ENCODE assay signal across 8 cellular contexts in the genomic region with DNA sequence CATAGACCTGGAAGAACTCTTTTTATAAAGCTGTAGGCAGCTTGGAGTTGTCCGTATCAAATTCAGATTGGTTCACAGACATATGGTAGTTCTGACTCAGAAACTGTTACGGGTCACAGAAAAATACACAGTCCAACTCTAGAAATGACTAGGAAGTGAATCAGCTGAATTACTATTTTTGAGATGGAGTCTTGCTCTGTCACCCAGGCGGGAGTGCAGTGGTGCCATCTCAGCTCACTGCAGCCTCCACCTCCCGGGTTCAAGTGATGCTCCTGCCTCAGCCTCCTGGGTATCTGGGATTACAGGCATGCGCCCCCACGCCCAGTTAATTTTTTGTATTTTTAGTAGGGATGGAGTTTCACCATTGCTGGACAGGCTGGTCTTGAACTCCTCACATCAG. TPM values are rescaled to one million over a fixed set of nuclear protein-coding genes. Genes with fewer than 3 reads are reported as not detected.
A peak's percentile ranks its signal among the peaks of the same experiment; 100 is the strongest.
DNase-seq lines count a peak whose midpoint lies in the region; ATAC-seq and TF ChIP-seq lines count a peak whose summit lies in the region.
"Not testable (repeated sequence)": the region's sequence is repeated elsewhere in the genome, so short reads cannot be mapped to it uniquely, and the experiment has no call there.

No MANE protein-coding gene starts in this region.

- in situ Hi-C loops in brain microvascular endothelial cell (cut with HindIII; ENCODE audit: low pct_ligation_motif_present, low sequenced_read_pairs): not testable (repeated sequence)

- not testable (repeated sequence) for H3K4me3 ChIP-seq in brain microvascular endothelial cell (ENCODE audit: low read depth, low read length)

- not testable (repeated sequence) for TF ChIP-seq CTCF in brain microvascular endothelial cell (IDR thresholded peaks at IDR 0.05; ENCODE audit: low read depth, low read length, missing control alignments)

- DNase-seq in AG20443 (ENCODE audit: low spot score) (peak; percentile 69), HPDE6-E6E7 (ENCODE audit: extremely low spot score) (peak; percentile 22), brain microvascular endothelial cell (peak; percentile 62)
- DNase-seq in activated CD4-positive, alpha-beta T cell treated with anti-CD3 and anti-CD28 coated beads, Interleukin-2, amount 10 ng/mL, durations not matched to agents 24 days and 14 days; natural killer cell treated with Interleukin-12 subunit alpha and Interleukin-12 subunit beta and Interleukin-15 and Interleukin-18, amount 100 ng/mL, for 72 hours (ENCODE audit: low spot score): not testable (repeated sequence)

- ATAC-seq in GM18508 (IDR thresholded peaks at IDR 0.05; ENCODE audit: insufficient read depth, unreplicated experiment) (peak; percentile 62), GM21390 (IDR thresholded peaks at IDR 0.05; ENCODE audit: unreplicated experiment) (peak; percentile 71), HG02938 (IDR thresholded peaks at IDR 0.05; ENCODE audit: unreplicated experiment) (peak; percentile 79)
- peak; percentile 70 to 92 for ATAC-seq in natural killer cell treated with Interleukin-12 subunit alpha and Interleukin-12 subunit beta and Interleukin-15 and Interleukin-18, amount 100 ng/mL, for 72 hours

- not testable (repeated sequence) for H3K27me3 ChIP-seq in brain microvascular endothelial cell (replicated peaks)

- H3K27me3 Mint-ChIP-seq in activated CD4-positive, alpha-beta T cell treated with anti-CD3 and anti-CD28 coated beads, Interleukin-2, amount 10 ng/mL, durations not matched to agents 24 days and 14 days; natural killer cell treated with Interleukin-12 subunit alpha and Interleukin-12 subunit beta and Interleukin-15 and Interleukin-18, amount 100 ng/mL, for 72 hours: not testable (repeated sequence)

- peak overlapping the region; percentile 79 for H3K27ac Mint-ChIP-seq in activated CD4-positive, alpha-beta T cell treated with anti-CD3 and anti-CD28 coated beads, Interleukin-2, amount 10 ng/mL, durations not matched to agents 24 days and 14 days
- peak overlapping the region; percentile 35 to 51 for H3K27ac Mint-ChIP-seq in natural killer cell treated with Interleukin-12 subunit alpha and Interleukin-12 subunit beta and Interleukin-15 and Interleukin-18, amount 100 ng/mL, for 72 hours

- not testable (repeated sequence) for H3K4me3 Mint-ChIP-seq in activated CD4-positive, alpha-beta T cell treated with anti-CD3 and anti-CD28 coated beads, Interleukin-2, amount 10 ng/mL, durations not matched to agents 24 days and 14 days
- peak overlapping the region; percentile 57 for H3K4me3 Mint-ChIP-seq in natural killer cell treated with Interleukin-12 subunit alpha and Interleukin-12 subunit beta and Interleukin-15 and Interleukin-18, amount 100 ng/mL, for 72 hours

- H3K27ac ChIP-seq in brain microvascular endothelial cell: peak overlapping the region; percentile 73

- H3K9me3 Mint-ChIP-seq in activated CD4-positive, alpha-beta T cell treated with anti-CD3 and anti-CD28 coated beads, Interleukin-2, amount 10 ng/mL, durations not matched to agents 24 days and 14 days: peaks cover 26% of the 10 kb centered on the region
- H3K9me3 Mint-ChIP-seq in natural killer cell treated with Interleukin-12 subunit alpha and Interleukin-12 subunit beta and Interleukin-15 and Interleukin-18, amount 100 ng/mL, for 72 hours: peaks cover 13% of the 10 kb centered on the region

- H3K4me1 Mint-ChIP-seq in activated CD4-positive, alpha-beta T cell treated with anti-CD3 and anti-CD28 coated beads, Interleukin-2, amount 10 ng/mL, durations not matched to agents 24 days and 14 days: peaks cover 14% of the 10 kb centered on the region
- H3K4me1 Mint-ChIP-seq in natural killer cell treated with Interleukin-12 subunit alpha and Interleukin-12 subunit beta and Interleukin-15 and Interleukin-18, amount 100 ng/mL, for 72 hours (ENCODE audit: low read depth in 2 of 2): not testable (repeated sequence)

- intact Hi-C loops in activated CD4-positive, alpha-beta T cell treated with anti-CD3 and anti-CD28 coated beads, Interleukin-2, amount 10 ng/mL, durations not matched to agents 24 days and 14 days (cut with micrococcal nuclease): loop anchor here (1.0 to 5.0 kb wide), 3 partner anchors 10 to 59 kb away; partner anchors contain the start of gene CREBL2

- H3K36me3 ChIP-seq in brain microvascular endothelial cell (replicated peaks): not testable (repeated sequence)

- H3K36me3 Mint-ChIP-seq in activated CD4-positive, alpha-beta T cell treated with anti-CD3 and anti-CD28 coated beads, Interleukin-2, amount 10 ng/mL, durations not matched to agents 24 days and 14 days (ENCODE audit: low read depth): peaks cover 67% of the 10 kb centered on the region
- H3K36me3 Mint-ChIP-seq in natural killer cell treated with Interleukin-12 subunit alpha and Interleukin-12 subunit beta and Interleukin-15 and Interleukin-18, amount 100 ng/mL, for 72 hours: peaks cover 32% of the 10 kb centered on the region

RNA-seq across cellular contexts. Expression of gene CREBL2, which starts 34.3 kb away (rescaled TPM):
- 17.3 TPM in 2 replicates for total RNA-seq in activated CD4-positive, alpha-beta T cell treated with anti-CD3 and anti-CD28 coated beads, Interleukin-2, amount 10 ng/mL, durations not matched to agents 24 days and 14 days
- total RNA-seq in natural killer cell treated with Interleukin-12 subunit alpha and Interleukin-12 subunit beta and Interleukin-15 and Interleukin-18, amount 100 ng/mL, for 72 hours: 10 to 100 TPM; 15.5 to 15.9 TPM

RNA-seq across cellular contexts. Expression of gene GPR19, which starts 50.0 kb away (rescaled TPM):
- 9.4 and 12.1 TPM in 2 replicates for total RNA-seq in activated CD4-positive, alpha-beta T cell treated with anti-CD3 and anti-CD28 coated beads, Interleukin-2, amount 10 ng/mL, durations not matched to agents 24 days and 14 days
- 1 to 10 TPM; 6.4 to 9.9 TPM for total RNA-seq in natural killer cell treated with Interleukin-12 subunit alpha and Interleukin-12 subunit beta and Interleukin-15 and Interleukin-18, amount 100 ng/mL, for 72 hours
